ENCODE assay signal across 29 cellular contexts in the genomic region with DNA sequence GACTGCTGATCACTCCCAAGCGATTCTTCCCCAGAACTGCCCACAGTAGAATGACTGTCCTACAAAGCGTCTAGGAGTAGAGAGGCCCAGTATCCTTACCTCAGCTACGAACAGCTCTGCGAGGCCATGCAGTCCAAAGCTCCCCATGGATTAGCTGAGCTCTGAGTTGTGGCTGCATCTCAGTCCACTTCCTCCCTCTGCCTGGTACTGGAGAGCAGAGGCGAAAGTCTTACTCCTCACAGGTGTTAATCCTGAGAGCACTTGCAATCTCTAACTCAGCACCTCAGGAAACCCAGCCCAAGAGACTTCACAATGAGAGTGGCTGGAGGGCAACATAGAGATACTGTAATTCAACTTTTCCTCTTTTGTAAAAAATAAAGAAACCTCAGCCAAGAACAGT.
"Had no signal": no experiment of that assay in that cellular context is flagged by ENCODE, and none has a peak within 500 bp of the region (broad histone marks: within the 10 kb centered on the region; RNA-seq: fewer than 3 reads in every experiment).

No MANE protein-coding gene starts in this region.

- H3K27me3 Mint-ChIP-seq: dendritic cell treated with granulocyte-macrophage colony-stimulating factor and Interleukin-4, amounts not matched to agents 40 ng/mL and 50 ng/mL, for 4 days; naive B cell; natural killer cell treated with Interleukin-12 subunit alpha and Interleukin-12 subunit beta and Interleukin-15 and Interleukin-18, amount 100 ng/mL, for 72 hours had no signal

- H3K9me3 Mint-ChIP-seq: dendritic cell treated with granulocyte-macrophage colony-stimulating factor and Interleukin-4, amounts not matched to agents 40 ng/mL and 50 ng/mL, for 4 days; immature natural killer cell; naive B cell; natural killer cell treated with Interleukin-12 subunit alpha and Interleukin-12 subunit beta and Interleukin-15 and Interleukin-18, amount 100 ng/mL, for 72 hours; stimulated activated effector memory CD8-positive, alpha-beta T cell treated with anti-CD3 and anti-CD28 coated beads, Interleukin-12 subunit alpha, Interleukin-12 subunit beta, amount 100 ng/mL, for 72 hours; type B pancreatic cell had no signal

- H3K4me1 ChIP-seq: colonic mucosa, lower lobe of right lung, psoas muscle, testis had no signal

- H3K36me3 ChIP-seq: colonic mucosa, esophagus muscularis mucosa, heart right ventricle, lower lobe of right lung, neural progenitor cell, ovary, sigmoid colon, tibial artery had no signal

- H3K27ac ChIP-seq: colonic mucosa, esophagus muscularis mucosa, heart right ventricle, lower lobe of right lung, neural progenitor cell, ovary, psoas muscle, sigmoid colon, testis, tibial artery had no signal

- H2AFZ ChIP-seq: neural progenitor cell had no signal

- H3K27ac Mint-ChIP-seq: dendritic cell treated with granulocyte-macrophage colony-stimulating factor and Interleukin-4, amounts not matched to agents 40 ng/mL and 50 ng/mL, for 4 days; immature natural killer cell; mesothelial cell of epicardium; naive B cell; natural killer cell treated with Interleukin-12 subunit alpha and Interleukin-12 subunit beta and Interleukin-15 and Interleukin-18, amount 100 ng/mL, for 72 hours; neural progenitor cell; stimulated activated effector memory CD8-positive, alpha-beta T cell treated with anti-CD3 and anti-CD28 coated beads, Interleukin-12 subunit alpha, Interleukin-12 subunit beta, amount 100 ng/mL, for 72 hours; type B pancreatic cell had no signal

- DNase-seq: colonic mucosa; effector CD8-positive, alpha-beta T cell; glutamatergic neuron; heart right ventricle; hippocampal formation; immature natural killer cell; islet precursor cell; left ventricle myocardium superior; lower lobe of right lung; mucosa of descending colon; naive B cell; ovary; posterior cingulate gyrus; psoas muscle; right cardiac atrium; sigmoid colon; stimulated activated CD4-positive, alpha-beta T cell treated with anti-CD3 and anti-CD28 coated beads, Interleukin-2, amount 100 ng/mL, for 24 hours; stimulated activated CD4-positive, alpha-beta T cell treated with anti-CD3 and anti-CD28 coated beads, Interleukin-4, amount 100 ng/mL, for 24 hours; stimulated activated naive CD8-positive, alpha-beta T cell treated with anti-CD3 and anti-CD28 coated beads, Interleukin-15, Interleukin-2, amounts not matched to agents 100 U/mL and 50 U/mL, for 24 hours; substantia nigra; testis; tibial artery had no signal

- H3K4me3 ChIP-seq: colonic mucosa, esophagus muscularis mucosa, heart right ventricle, lower lobe of right lung, mucosa of descending colon, neural progenitor cell, ovary, psoas muscle, sigmoid colon, testis, tibial artery had no signal

- H3K36me3 Mint-ChIP-seq: immature natural killer cell; mesothelial cell of epicardium; naive B cell; natural killer cell treated with Interleukin-12 subunit alpha and Interleukin-12 subunit beta and Interleukin-15 and Interleukin-18, amount 100 ng/mL, for 72 hours; stimulated activated effector memory CD8-positive, alpha-beta T cell treated with anti-CD3 and anti-CD28 coated beads, Interleukin-12 subunit alpha, Interleukin-12 subunit beta, amount 100 ng/mL, for 72 hours had no signal

- H3K4me2 ChIP-seq: neural progenitor cell had no signal

- H3K9ac ChIP-seq: neural progenitor cell had no signal

- H3K9me3 ChIP-seq: colonic mucosa, esophagus muscularis mucosa, heart right ventricle, lower lobe of right lung, mucosa of descending colon, ovary, psoas muscle, sigmoid colon, testis, tibial artery had no signal

- H3K4me1 Mint-ChIP-seq: immature natural killer cell; naive B cell; stimulated activated effector memory CD8-positive, alpha-beta T cell treated with anti-CD3 and anti-CD28 coated beads, Interleukin-12 subunit alpha, Interleukin-12 subunit beta, amount 100 ng/mL, for 72 hours had no signal

- H3K27me3 ChIP-seq: colonic mucosa, esophagus muscularis mucosa, heart right ventricle, neural progenitor cell, ovary, sigmoid colon, testis, tibial artery had no signal

- H3K4me3 Mint-ChIP-seq: dendritic cell treated with granulocyte-macrophage colony-stimulating factor and Interleukin-4, amounts not matched to agents 40 ng/mL and 50 ng/mL, for 4 days; immature natural killer cell; mesothelial cell of epicardium; naive B cell; natural killer cell treated with Interleukin-12 subunit alpha and Interleukin-12 subunit beta and Interleukin-15 and Interleukin-18, amount 100 ng/mL, for 72 hours; neural progenitor cell; stimulated activated effector memory CD8-positive, alpha-beta T cell treated with anti-CD3 and anti-CD28 coated beads, Interleukin-12 subunit alpha, Interleukin-12 subunit beta, amount 100 ng/mL, for 72 hours; type B pancreatic cell had no signal

- ATAC-seq: heart right ventricle; left ventricle myocardium superior; mucosa of descending colon; natural killer cell treated with Interleukin-12 subunit alpha and Interleukin-12 subunit beta and Interleukin-15 and Interleukin-18, amount 100 ng/mL, for 72 hours; psoas muscle; right cardiac atrium; stimulated activated naive CD8-positive, alpha-beta T cell treated with anti-CD3 and anti-CD28 coated beads, Interleukin-15, Interleukin-2, amounts not matched to agents 100 U/mL and 50 U/mL, for 24 hours had no signal
